Comparison of ENCODE assay signal across 26 cellular contexts in the genomic region with DNA sequence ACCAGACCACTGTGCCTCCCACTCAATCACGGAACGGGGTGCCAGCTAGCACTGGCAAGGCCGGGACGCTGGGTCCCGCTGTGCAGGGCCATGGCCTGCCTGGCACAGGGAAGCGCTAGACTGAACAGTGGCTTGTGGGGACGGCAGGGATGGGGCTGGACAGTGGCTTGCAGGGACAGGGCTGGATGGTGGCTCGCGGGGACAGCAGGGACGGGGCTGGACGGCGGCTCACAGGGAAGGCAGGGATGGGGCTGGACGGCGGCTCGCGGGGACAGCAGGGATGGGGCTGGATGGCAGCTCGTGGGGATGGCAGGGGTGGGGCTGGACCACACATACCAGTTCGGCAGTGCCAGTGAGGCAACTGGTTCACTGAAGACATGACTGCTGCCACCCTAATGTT. TPM values are rescaled to one million over a fixed set of nuclear protein-coding genes. Genes with fewer than 3 reads are reported as not detected.
"Had no signal": no experiment of that assay in that cellular context is flagged by ENCODE, and none has a peak within 500 bp of the region (broad histone marks: within the 10 kb centered on the region; RNA-seq: fewer than 3 reads in every experiment).

No MANE protein-coding gene starts in this region.

- ATAC-seq: body of pancreas, natural killer cell, sciatic nerve had no signal

- H3K27me3 ChIP-seq: body of pancreas, esophagus muscularis mucosa had no signal

- DNase-seq: activated CD4-positive, alpha-beta T cell treated with anti-CD3 and anti-CD28 coated beads for 48 hours; activated CD4-positive, alpha-beta T cell treated with anti-CD3 and anti-CD28 coated beads, Interleukin-2, amount 50 U/mL, for 48 hours; activated CD8-positive, alpha-beta memory T cell treated with anti-CD3 and anti-CD28 coated beads for 24 hours; activated effector memory CD4-positive, alpha-beta T cell treated with Interleukin-2 at 50 U/mL for 16 hours; activated naive CD4-positive, alpha-beta T cell treated with Interleukin-2 at 50 U/mL for 16 hours; body of pancreas; cerebellar nuclear complex; endodermal cell; foreskin melanocyte; glutamatergic neuron; islet precursor cell; left colon; natural killer cell; stimulated activated CD4-positive, alpha-beta T cell treated with anti-CD3 and anti-CD28 coated beads, Interleukin-1b, Interleukin-23, amount 100 ng/mL, for 48 hours; stimulated activated CD4-positive, alpha-beta T cell treated with anti-CD3 and anti-CD28 coated beads, Interleukin-4, amount 100 ng/mL, for 4 hours; stimulated activated CD8-positive, alpha-beta memory T cell treated with anti-CD3 and anti-CD28 coated beads, Interleukin-4, amount 100 ng/mL, for 48 hours; stimulated activated naive CD4-positive, alpha-beta T cell; SW 1271; T-helper 9 cell; trophoblast cell had no signal

- H3K27ac ChIP-seq: body of pancreas, esophagus muscularis mucosa, SK-N-MC, skin epidermis, thoracic aorta, VCaP had no signal

- H3K4me3 ChIP-seq: body of pancreas, esophagus muscularis mucosa, SK-N-MC, skin epidermis, thoracic aorta had no signal

- H3K4me1 ChIP-seq: body of pancreas, esophagus muscularis mucosa had no signal

RNA-seq across cellular contexts. Expression of gene SOX8, which starts 43.4 kb away (rescaled TPM):
- total RNA-seq: natural killer cell had no signal
